In the genomic region with DNA sequence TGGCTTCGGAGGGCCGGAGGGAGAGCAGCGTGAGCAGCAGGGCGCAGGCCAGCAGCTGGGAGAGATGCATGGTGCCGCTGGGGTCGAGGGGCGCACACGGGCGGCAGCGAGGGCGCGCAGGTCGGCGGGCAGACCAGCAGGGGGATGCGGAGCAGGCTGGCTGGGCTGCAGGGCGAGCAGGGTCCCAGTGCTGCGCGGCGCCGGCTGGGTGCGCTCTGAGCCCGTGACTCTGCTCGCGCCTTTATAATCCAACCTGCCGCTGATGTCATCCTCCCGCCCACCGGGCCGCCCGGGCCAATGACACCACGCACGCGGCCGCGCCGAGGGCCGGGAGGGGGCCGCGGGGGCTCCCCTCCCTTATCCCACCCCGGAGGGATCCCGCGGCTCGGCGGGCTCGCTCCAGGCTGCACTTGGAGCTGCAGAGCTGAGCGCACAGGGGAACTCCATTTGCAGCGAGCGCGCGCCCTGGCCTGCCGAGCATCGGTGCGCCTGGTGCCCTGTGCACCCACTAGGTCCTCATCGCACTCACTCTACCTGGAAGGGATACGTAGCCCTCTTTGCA, we compare ENCODE assay signal across 8 cellular contexts. TPM values are rescaled to one million over a fixed set of nuclear protein-coding genes. Genes with fewer than 3 reads are reported as not detected.
DNase-seq lines count a peak whose midpoint lies in the region; ATAC-seq and TF ChIP-seq lines count a peak whose summit lies in the region.

Gene NPPC, minus strand, starts transcription at position 217 of the 562 bp plus-strand sequence. Its CDS starts 147 bp downstream, at position 70.

- no peak within 1 kb of the TSS for H3K27ac Mint-ChIP-seq in naive thymus-derived CD4-positive, alpha-beta T cell
- H3K27ac Mint-ChIP-seq in stimulated activated naive CD8-positive, alpha-beta T cell treated with anti-CD3 and anti-CD28 coated beads, Interleukin-15, amount 100 ng/mL, for 72 hours, result peak within 1 kb of the TSS in 1 of 2 donors; percentile 54

- CTCF ChIA-PET in naive thymus-derived CD4-positive, alpha-beta T cell (lab: Charles Lee), result interaction anchor here (1.1 to 1.8 kb wide), 3 partner anchors 20 to 401 kb away, joined by 3 to 5 read pairs (median 5); no protein-coding TSS in a partner anchor

- peak; percentile 46 for ATAC-seq in HG03175 (IDR thresholded peaks at IDR 0.05; ENCODE audit: unreplicated experiment)
- peak; percentile 72 for ATAC-seq in naive thymus-derived CD4-positive, alpha-beta T cell
- peak; percentile 91 for ATAC-seq in stimulated activated naive CD8-positive, alpha-beta T cell treated with anti-CD3 and anti-CD28 coated beads, Interleukin-15, amount 100 ng/mL, for 72 hours

- H3K4me1 ChIP-seq in esophagus squamous epithelium, result peaks cover 19 to 43% (median 19%) of the 10 kb centered on the region in 3 donors
- peaks cover 4 to 16% of the 10 kb centered on the region in 2 donors for H3K4me1 ChIP-seq in naive thymus-derived CD4-positive, alpha-beta T cell (ENCODE audit: control insufficient read depth in 2 of 2, insufficient read depth in 2 of 2, low read length in 2 of 2)

- peak; percentile 59 for TF ChIP-seq CTCF in GM10266 (IDR thresholded peaks at IDR 0.05; ENCODE audit: control insufficient read depth, insufficient read depth, low read depth, missing control alignments)
- TF ChIP-seq CTCF in esophagus squamous epithelium (IDR thresholded peaks at IDR 0.05), result peak in 5 of 6 experiments; percentile 11 to 58 (median 43)

- no peaks in the 10 kb centered on the region for H3K9me3 Mint-ChIP-seq in naive thymus-derived CD4-positive, alpha-beta T cell
- no peaks in the 10 kb centered on the region for H3K9me3 Mint-ChIP-seq in stimulated activated naive CD8-positive, alpha-beta T cell treated with anti-CD3 and anti-CD28 coated beads, Interleukin-15, amount 100 ng/mL, for 72 hours

- H3K4me3 Mint-ChIP-seq in naive thymus-derived CD4-positive, alpha-beta T cell, result peak within 1 kb of the TSS; percentile 62 to 82 (median 75)
- peak within 1 kb of the TSS; percentile 80 to 85 for H3K4me3 Mint-ChIP-seq in stimulated activated naive CD8-positive, alpha-beta T cell treated with anti-CD3 and anti-CD28 coated beads, Interleukin-15, amount 100 ng/mL, for 72 hours

- H3K27ac ChIP-seq in esophagus squamous epithelium, result peak within 1 kb of the TSS in 2 of 4 donors; percentile 29 to 45
- H3K27ac ChIP-seq in naive thymus-derived CD4-positive, alpha-beta T cell (ENCODE audit: low read depth, low read length), result no peak within 1 kb of the TSS

- TF ChIP-seq POLR2A in esophagus squamous epithelium (IDR thresholded peaks at IDR 0.05), result peak in 1 of 4 donors; percentile 43

- H3K4me1 Mint-ChIP-seq in naive thymus-derived CD4-positive, alpha-beta T cell, result peaks cover 0 to 20% (median 6%) of the 10 kb centered on the region in 7 donors
- H3K4me1 Mint-ChIP-seq in stimulated activated naive CD8-positive, alpha-beta T cell treated with anti-CD3 and anti-CD28 coated beads, Interleukin-15, amount 100 ng/mL, for 72 hours, result peaks cover 25% of the 10 kb centered on the region

- POLR2A ChIA-PET in naive thymus-derived CD4-positive, alpha-beta T cell (lab: Charles Lee), result no interaction called here

- intact Hi-C loops in esophagus squamous epithelium (cut with DNase I), result loop anchor here (5.0 kb wide), 2 partner anchors 216 to 396 kb away; no protein-coding TSS in a partner anchor
- intact Hi-C loops in naive thymus-derived CD4-positive, alpha-beta T cell (cut with micrococcal nuclease), result loop anchor here in 1 of 2 donors (1.0 to 10.0 kb wide), 3 partner anchors 304 to 599 kb away; partner anchors contain the start of genes CHRND and PRSS56

- DNase-seq in GM10266 (ENCODE audit: extremely low spot score), result peak; percentile 86
- DNase-seq in NCI-H748 (lab: John Stamatoyannopoulos, UW; ENCODE audit: unreplicated experiment), result peak; percentile 83
- peak; percentile 41 for DNase-seq in activated CD8-positive, alpha-beta memory T cell treated with anti-CD3 and anti-CD28 coated beads, Interleukin-2, amount 50 U/mL, for 24 hours (ENCODE audit: extremely low read depth)
- DNase-seq in esophagus squamous epithelium (lab: John Stamatoyannopoulos, UW), result no peak
- peak; percentile 26 to 72 (median 48) for DNase-seq in naive thymus-derived CD4-positive, alpha-beta T cell
- peak; percentile 84 to 85 for DNase-seq in stimulated activated naive CD8-positive, alpha-beta T cell treated with anti-CD3 and anti-CD28 coated beads, Interleukin-15, amount 100 ng/mL, for 72 hours
- DNase-seq in GDM1 (lab: John Stamatoyannopoulos, UW), result no peak

- H3K36me3 Mint-ChIP-seq in naive thymus-derived CD4-positive, alpha-beta T cell, result no peaks in the 10 kb centered on the region

- no peaks in the 10 kb centered on the region for H3K9me3 ChIP-seq in esophagus squamous epithelium
- no peaks in the 10 kb centered on the region for H3K9me3 ChIP-seq in naive thymus-derived CD4-positive, alpha-beta T cell (ENCODE audit: control insufficient read depth in 2 of 3, low read length in 3 of 3)

- H3K27me3 ChIP-seq in esophagus squamous epithelium, result peaks cover 0 to 96% (median 9%) of the 10 kb centered on the region in 4 donors
- peaks cover 0 to 9% of the 10 kb centered on the region in 2 donors for H3K27me3 ChIP-seq in naive thymus-derived CD4-positive, alpha-beta T cell (ENCODE audit: control insufficient read depth in 2 of 2, insufficient read depth in 2 of 2, low read length in 2 of 2)

- peaks cover 39 to 59% (median 40%) of the 10 kb centered on the region in 5 donors for H3K27me3 Mint-ChIP-seq in naive thymus-derived CD4-positive, alpha-beta T cell
- peaks cover 70% of the 10 kb centered on the region for H3K27me3 Mint-ChIP-seq in stimulated activated naive CD8-positive, alpha-beta T cell treated with anti-CD3 and anti-CD28 coated beads, Interleukin-15, amount 100 ng/mL, for 72 hours

- peak within 1 kb of the TSS; percentile 40 to 64 (median 52) for H3K4me3 ChIP-seq in esophagus squamous epithelium
- H3K4me3 ChIP-seq in naive thymus-derived CD4-positive, alpha-beta T cell (ENCODE audit: low read length), result peak within 1 kb of the TSS; percentile 30

- WGBS in esophagus squamous epithelium, 2 donors, result no CpG with 5 or more reads among the region's 54 CpGs

- no peaks in the 10 kb centered on the region for H3K36me3 ChIP-seq in esophagus squamous epithelium
- H3K36me3 ChIP-seq in naive thymus-derived CD4-positive, alpha-beta T cell (ENCODE audit: control insufficient read depth in 2 of 3, insufficient read depth in 3 of 3, low read length in 3 of 3), result no peaks in the 10 kb centered on the region

RNA-seq across cellular contexts. Expression of gene NPPC, which starts in this region (rescaled TPM):
- 10 to 100 TPM in 1 of 4 donors, under 1 TPM in 1, not detected in 2; 0.49 to 11.2 TPM for total RNA-seq in esophagus squamous epithelium
- under 1 TPM in 1 of 5 experiments, not detected in 4; 0.58 TPM for total RNA-seq in naive thymus-derived CD4-positive, alpha-beta T cell
- polyA plus RNA-seq in naive thymus-derived CD4-positive, alpha-beta T cell, result not detected

Comparison
In these comparisons a context has a peak if more than half of its experiments do, and no peak if none do; other contexts are left out.
1. Peak in DNase-seq, ATAC-seq and H3K4me3 ChIP-seq in naive thymus-derived CD4-positive, alpha-beta T cell; RNA of the gene not detected or under 1 TPM.
2. DNase-seq: peak in GM10266 (single experiment), NCI-H748 (single experiment), activated CD8-positive, alpha-beta memory T cell treated with anti-CD3 and anti-CD28 coated beads, Interleukin-2, amount 50 U/mL, for 24 hours (single experiment) and stimulated activated naive CD8-positive, alpha-beta T cell treated with anti-CD3 and anti-CD28 coated beads, Interleukin-15, amount 100 ng/mL, for 72 hours (2 of 2); none in esophagus squamous epithelium (single experiment) and GDM1 (single experiment).
3. Peak in every context shown above with its lines, with median percentiles within 50 percentile points of each other: ATAC-seq.